29 cellular contexts compared by ENCODE assay signal in genomic region chr7:143217806-143218205, GRCh38. TPM values are rescaled to one million over a fixed set of nuclear protein-coding genes. Genes with fewer than 3 reads are reported as not detected.
"Had no signal": no experiment of that assay in that cellular context is flagged by ENCODE, and none has a peak within 500 bp of the region (broad histone marks: within the 10 kb centered on the region; RNA-seq: fewer than 3 reads in every experiment).

No MANE protein-coding gene starts in this region.

- H3K4me3 Mint-ChIP-seq: activated CD4-positive, alpha-beta memory T cell treated with anti-CD3 and anti-CD28 coated beads for 36 hours; activated naive CD8-positive, alpha-beta T cell treated with anti-CD3 and anti-CD28 coated beads, Interleukin-2, amount 50 U/mL, for 24 hours; activated T-cell treated with anti-CD3 and anti-CD28 coated beads, Interleukin-2, amount 50 U/mL, for 4 hours; IgD-negative memory B cell; T-helper 1 cell treated with Interleukin-12 subunit alpha and Interleukin-12 subunit beta and Interleukin-4 antibody, amounts not matched to agents 30 μg/mL and 1 μg/mL, for 36 hours; WTC11 had no signal

- ATAC-seq: activated naive CD4-positive, alpha-beta T cell treated with anti-CD3 and anti-CD28 coated beads, Interleukin-2, amount 50 U/mL, for 72 hours; activated naive CD8-positive, alpha-beta T cell treated with anti-CD3 and anti-CD28 coated beads, Interleukin-2, amount 50 U/mL, for 24 hours; activated T-cell treated with anti-CD3 and anti-CD28 coated beads, Interleukin-2, amount 50 U/mL, for 4 hours; body of pancreas; Right ventricle myocardium inferior; WTC11 had no signal

- H3K36me3 Mint-ChIP-seq: activated CD4-positive, alpha-beta memory T cell treated with anti-CD3 and anti-CD28 coated beads for 36 hours; activated naive CD4-positive, alpha-beta T cell treated with anti-CD3 and anti-CD28 coated beads, Interleukin-2, amount 50 U/mL, for 72 hours; IgD-negative memory B cell had no signal

- H3K4me1 Mint-ChIP-seq: activated naive CD8-positive, alpha-beta T cell treated with anti-CD3 and anti-CD28 coated beads, Interleukin-2, amount 50 U/mL, for 24 hours; WTC11 had no signal

- H3K27ac Mint-ChIP-seq: activated CD4-positive, alpha-beta memory T cell treated with anti-CD3 and anti-CD28 coated beads for 36 hours; activated naive CD4-positive, alpha-beta T cell treated with anti-CD3 and anti-CD28 coated beads, Interleukin-2, amount 50 U/mL, for 72 hours; activated naive CD8-positive, alpha-beta T cell treated with anti-CD3 and anti-CD28 coated beads, Interleukin-2, amount 50 U/mL, for 24 hours; IgD-negative memory B cell; T-helper 1 cell treated with Interleukin-12 subunit alpha and Interleukin-12 subunit beta and Interleukin-4 antibody, amounts not matched to agents 30 μg/mL and 1 μg/mL, for 36 hours; WTC11 had no signal

- DNase-seq: activated CD4-positive, alpha-beta memory T cell treated with anti-CD3 and anti-CD28 coated beads for 36 hours; activated CD4-positive, alpha-beta T cell treated with anti-CD3 and anti-CD28 coated beads for 48 hours; activated CD4-positive, CD25-positive, alpha-beta regulatory T cell treated with anti-CD3 and anti-CD28 coated beads, Interleukin-2, amount 50 U/mL, for 72 hours; activated CD8-positive, alpha-beta memory T cell treated with anti-CD3 and anti-CD28 coated beads for 24 hours; activated effector memory CD4-positive, alpha-beta T cell treated with anti-CD3 and anti-CD28 coated beads, Interleukin-2, amount 50 U/mL, for 16 hours; activated naive CD4-positive, alpha-beta T cell treated with Interleukin-2 at 50 U/mL for 16 hours; activated naive CD8-positive, alpha-beta T cell treated with anti-CD3 and anti-CD28 coated beads, Interleukin-2, amount 50 U/mL, for 24 hours; activated T-cell treated with anti-CD3 and anti-CD28 coated beads, Interleukin-2, amount 50 U/mL, for 4 hours; amniotic stem cell; body of pancreas; central memory CD4-positive, alpha-beta T cell; KG1; NCI-H1105; NCI-H1436; NCI-H1694 treated with DMSO at 0.1 percent for 48 hours; NCI-H2029 treated with DMSO at 0.1 percent for 48 hours; NCI-H526 treated with DMSO at 0.1 percent for 48 hours; RPMI8226; SJCRH30 had no signal

- H3K9me3 Mint-ChIP-seq: activated CD4-positive, alpha-beta memory T cell treated with anti-CD3 and anti-CD28 coated beads for 36 hours; activated naive CD4-positive, alpha-beta T cell treated with anti-CD3 and anti-CD28 coated beads, Interleukin-2, amount 50 U/mL, for 72 hours; activated naive CD8-positive, alpha-beta T cell treated with anti-CD3 and anti-CD28 coated beads, Interleukin-2, amount 50 U/mL, for 24 hours; activated T-cell treated with anti-CD3 and anti-CD28 coated beads, Interleukin-2, amount 50 U/mL, for 4 hours; IgD-negative memory B cell; T-helper 1 cell treated with Interleukin-12 subunit alpha and Interleukin-12 subunit beta and Interleukin-4 antibody, amounts not matched to agents 30 μg/mL and 1 μg/mL, for 36 hours had no signal

RNA-seq across cellular contexts. Expression of gene TAS2R40, which starts 4.0 kb away (rescaled TPM):
- total RNA-seq: activated CD4-positive, alpha-beta memory T cell treated with anti-CD3 and anti-CD28 coated beads for 36 hours; activated naive CD4-positive, alpha-beta T cell treated with anti-CD3 and anti-CD28 coated beads, Interleukin-2, amount 50 U/mL, for 72 hours; activated T-cell treated with anti-CD3 and anti-CD28 coated beads, Interleukin-2, amount 50 U/mL, for 4 hours; ascending aorta; body of pancreas; bronchial epithelial cell; chondrocyte; MCF 10A; OCI-LY7; Right ventricle myocardium inferior; SJCRH30; WTC11 had no signal
- polyA plus RNA-seq: IgD-negative memory B cell had no signal

RNA-seq across cellular contexts. Expression of gene TAS2R39, which starts 34.6 kb away (rescaled TPM):
- total RNA-seq: activated CD4-positive, alpha-beta memory T cell treated with anti-CD3 and anti-CD28 coated beads for 36 hours; activated naive CD4-positive, alpha-beta T cell treated with anti-CD3 and anti-CD28 coated beads, Interleukin-2, amount 50 U/mL, for 72 hours; activated T-cell treated with anti-CD3 and anti-CD28 coated beads, Interleukin-2, amount 50 U/mL, for 4 hours; ascending aorta; body of pancreas; bronchial epithelial cell; chondrocyte; MCF 10A; OCI-LY7; Right ventricle myocardium inferior; SJCRH30; WTC11 had no signal
- polyA plus RNA-seq: IgD-negative memory B cell had no signal
